9 cellular contexts compared by ENCODE assay signal in genomic region chr2:161004379-161004778, GRCh38.
DNase-seq lines count a peak whose midpoint lies in the region; ATAC-seq, FAIRE-seq and TF ChIP-seq lines count a peak whose summit lies in the region.
"Had no signal": no experiment of that assay in that cellular context is flagged by ENCODE, and none has a peak within 500 bp of the region (broad histone marks: within the 10 kb centered on the region; RNA-seq: fewer than 3 reads in every experiment).

No MANE protein-coding gene starts in this region.

- no peak overlapping the region for H3K4me2 ChIP-seq in K562 (ENCODE audit: insufficient read depth, low read length)
- H3K4me2 ChIP-seq in parathyroid adenoma (ENCODE audit: low read length): no peak overlapping the region

- H3K9me1 ChIP-seq in K562 (ENCODE audit: control insufficient read depth, insufficient read depth, low read length): no peaks in the 10 kb centered on the region

- H3K4me3 ChIP-seq in K562: no peak overlapping the region
- H3K4me3 ChIP-seq in parathyroid adenoma (ENCODE audit: low read depth, low read length): no peak overlapping the region

- DNase-seq in NCI-H2227 treated with DMSO at 0.1 percent for 48 hours (lab: John Stamatoyannopoulos, UW) (peak; percentile 26), NCI-H2227 (lab: John Stamatoyannopoulos, UW; ENCODE audit: unreplicated experiment) (no peak), K562 (ENCODE audit: extremely low read depth in 1 of 4, low spot score in 3 of 4) (no peak), UCSD-AML1 (lab: John Stamatoyannopoulos, UW; ENCODE audit: unreplicated experiment) (no peak), NCI-H2029 treated with DMSO at 0.1 percent for 48 hours (lab: John Stamatoyannopoulos, UW) (no peak)
- DNase-seq: stimulated activated CD4-positive, alpha-beta T cell treated with anti-CD3 and anti-CD28 coated beads, Interleukin-4, amount 100 ng/mL, for 4 hours had no signal

- H3K4me1 ChIP-seq in K562 (replicated peaks in 1 of 2; ENCODE audit: control insufficient read depth in 2 of 2, insufficient read depth in 2 of 2, low read length in 2 of 2) (no peaks in the 10 kb centered on the region), parathyroid adenoma (no peaks in the 10 kb centered on the region)

- TF ChIP-seq EP300 in Ishikawa (IDR thresholded peaks at IDR 0.05; ENCODE audit: borderline replicate concordance): no peak
- no peak for TF ChIP-seq EP300 in K562 (IDR thresholded peaks at IDR 0.05; ENCODE audit: low read length)

- POLR2A ChIA-PET in K562 (lab: Yijun Ruan, JAX): no interaction called here

- TF ChIP-seq CTCF in K562 (IDR thresholded peaks at IDR 0.05 in 2 of 3, conservative IDR thresholded peaks at IDR 0.05 in 1 of 3; ENCODE audit: insufficient read depth in 2 of 3, low read depth in 1 of 3, low read length in 3 of 3): 0 out of 6 replicates have a peak, but pooled peaks of 1 of the 3 experiments have one; percentile 10
- TF ChIP-seq CTCF in parathyroid adenoma (IDR thresholded peaks at IDR 0.05): peak; percentile 33

- WGBS in K562 (ENCODE audit: insufficient coverage, low coverage, missing lambda C conversion rate): 0% methylated on average over 2 of the region's 2 CpGs

- H3K27ac ChIP-seq in K562 (ENCODE audit: extremely low read depth, low read depth, low read length) (no peak overlapping the region), parathyroid adenoma (no peak overlapping the region)

- no peak for TF ChIP-seq POLR2A in K562 (conservative IDR thresholded peaks at IDR 0.05)

- no peak for FAIRE-seq in K562 (lab: Jason Lieb, UNC)

- in situ Hi-C loops in K562 (cut with MboI): no loop called here

- H2AFZ ChIP-seq in K562 (ENCODE audit: low read depth, low read length): no peak overlapping the region
- H2AFZ ChIP-seq in parathyroid adenoma: no peak overlapping the region

- H3K9ac ChIP-seq in K562 (ENCODE audit: insufficient read depth in 1 of 2, low read depth in 2 of 2, low read length in 2 of 2) (no peak overlapping the region), parathyroid adenoma (no peak overlapping the region)

- intact Hi-C loops in K562 (cut with micrococcal nuclease): no loop called here

- H3K27me3 ChIP-seq in K562 (ENCODE audit: control insufficient read depth in 2 of 2, insufficient read depth in 2 of 2, low read length in 2 of 2): no peaks in the 10 kb centered on the region
- no peaks in the 10 kb centered on the region for H3K27me3 ChIP-seq in parathyroid adenoma (ENCODE audit: control insufficient read depth, insufficient read depth, low read length)

- CTCF ChIA-PET in K562 (lab: Yijun Ruan, JAX; ENCODE audit: low intra/inter-chr PET ratio): no interaction called here

- TF ChIP-seq RAD21 in Ishikawa (IDR thresholded peaks at IDR 0.05; ENCODE audit: low read depth) (peak; percentile 45), K562 (CRISPR knock-in tag; conservative IDR thresholded peaks at IDR 0.05 in 1 of 2, IDR thresholded peaks at IDR 0.05 in 1 of 2) (no peak; a peak in 1 of 4 replicates)

- H4K20me1 ChIP-seq in K562 (replicated peaks; ENCODE audit: control insufficient read depth, insufficient read depth, low read length): no peaks in the 10 kb centered on the region

- H3K36me3 ChIP-seq in K562 (ENCODE audit: control insufficient read depth, insufficient read depth, low read length): no peaks in the 10 kb centered on the region
- no peaks in the 10 kb centered on the region for H3K36me3 ChIP-seq in parathyroid adenoma (ENCODE audit: control insufficient read depth, insufficient read depth, low read length)

- ATAC-seq in K562 (no peak), GM18520 (IDR thresholded peaks at IDR 0.05; ENCODE audit: unreplicated experiment) (no peak)

- no TSS peak for BruUV-seq in K562 (replicated peaks; lab: Mats Ljungman, UMichigan)

- H3K9me3 ChIP-seq in K562 (replicated peaks; ENCODE audit: control insufficient read depth, insufficient read depth, low read depth, low read length) (no peaks in the 10 kb centered on the region), parathyroid adenoma (ENCODE audit: control insufficient read depth, low read length) (no peaks in the 10 kb centered on the region)

- H3K79me2 ChIP-seq in K562 (ENCODE audit: control insufficient read depth, insufficient read depth, low read length): no peaks in the 10 kb centered on the region
- no peaks in the 10 kb centered on the region for H3K79me2 ChIP-seq in parathyroid adenoma

TF ChIP-seq in Ishikawa, 13 proteins besides CTCF, POLR2A, EP300 and RAD21:
- TF ChIP-seq, protein P1, sequence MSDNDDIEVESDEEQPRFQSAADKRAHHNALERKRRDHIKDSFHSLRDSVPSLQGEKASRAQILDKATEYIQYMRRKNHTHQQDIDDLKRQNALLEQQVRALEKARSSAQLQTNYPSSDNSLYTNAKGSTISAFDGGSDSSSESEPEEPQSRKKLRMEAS (IDR thresholded peaks at IDR 0.05): no peak
- TF ChIP-seq ZBTB7A (IDR thresholded peaks at IDR 0.05; ENCODE audit: low read depth) (no peak), NFIC (IDR thresholded peaks at IDR 0.05) (no peak)

TF ChIP-seq in K562, 482 proteins besides CTCF, POLR2A, EP300 and RAD21:
- TF ChIP-seq ZNF197 (CRISPR knock-in tag; IDR thresholded peaks at IDR 0.05; ENCODE audit: low read depth) (no peak), CTCFL (IDR thresholded peaks at IDR 0.05; ENCODE audit: borderline replicate concordance, insufficient read depth, low read depth, low read length, poor library complexity, severe bottlenecking) (peak; percentile 76)
